ENCODE assay signal across 19 cellular contexts in genomic region chr16:26985100-26986065, GRCh38.
DNase-seq lines count a peak whose midpoint lies in the region; ATAC-seq, FAIRE-seq and TF ChIP-seq lines count a peak whose summit lies in the region.
"Had no signal": no experiment of that assay in that cellular context is flagged by ENCODE, and none has a peak within 500 bp of the region (broad histone marks: within the 10 kb centered on the region; RNA-seq: fewer than 3 reads in every experiment).

No MANE protein-coding gene starts in this region.

- FAIRE-seq in H1 (lab: Jason Lieb, UNC) = peak; percentile 85

- DNase-seq in GM12865 (ENCODE audit: low read depth) = peak; percentile 2
- peak; percentile 13 to 64 for DNase-seq in H1 (ENCODE audit: low read depth in 1 of 2, low spot score in 2 of 2)
- DNase-seq in mesenchymal stem cell = no peak
- no peak for DNase-seq in sciatic nerve (ENCODE audit: low spot score)
- DNase-seq: ACHN; CD4-positive, alpha-beta T cell; DMS79 treated with DMSO at 0.1 percent for 48 hours; GF-D8; MG63; NCI-H1092 treated with DMSO at 0.1 percent for 48 hours; NCI-H1694 treated with DMSO at 0.1 percent for 48 hours; NCI-H345; NCI-H69; Peyer's patch; SHP77 had no signal

- CTCF ChIA-PET in H1 (lab: Charles Lee; ENCODE audit: partially characterized antibody) = interaction anchor here (1.2 to 1.4 kb wide), 2 partner anchors 64 to 93 kb away, joined by 3 read pairs; no protein-coding TSS in a partner anchor

- H2BK12ac ChIP-seq in H1 (ENCODE audit: low read depth, low read length) = peak overlapping the region; percentile 45
- peak overlapping the region in 1 of 2 experiments; percentile 75 for H2BK12ac ChIP-seq in mesenchymal stem cell (ENCODE audit: low read length in 2 of 2)

- H4K91ac ChIP-seq in H1 (replicated peaks; ENCODE audit: insufficient read length, low read length) (peak overlapping the region; percentile 26), mesenchymal stem cell (ENCODE audit: low read length) (peak overlapping the region; percentile 36)

- H3K4me3 ChIP-seq in GM12865 (ENCODE audit: low read depth, low read length) (no peak overlapping the region), HUES64 (ENCODE audit: low read length) (no peak overlapping the region; the same call in 1 of the 2 replicates), H1 (ENCODE audit: extremely low read depth in 1 of 4, insufficient read depth in 2 of 4, low read depth in 3 of 4, low read length in 4 of 4) (peak overlapping the region in 2 of 4 experiments; percentile 14 to 40; a peak in 5 of 8 replicates), mesenchymal stem cell (ENCODE audit: insufficient read depth in 1 of 2, low read depth in 1 of 2, low read length in 2 of 2) (no peak overlapping the region)
- H3K4me3 ChIP-seq: HAP-1, MG63, Peyer's patch had no signal

- peak overlapping the region; percentile 5 for H3K56ac ChIP-seq in H1 (replicated peaks; ENCODE audit: insufficient read length, low read depth, low read length)

- H3K23ac ChIP-seq in H1 (ENCODE audit: insufficient read length) = no peak overlapping the region
- no peak overlapping the region for H3K23ac ChIP-seq in mesenchymal stem cell (ENCODE audit: low read length in 2 of 2)

- no peaks in the 10 kb centered on the region for H4K20me1 ChIP-seq in H1 (replicated peaks in 1 of 2; ENCODE audit: control insufficient read depth in 1 of 2, insufficient read depth in 2 of 2, low read length in 2 of 2)

- H3K18ac ChIP-seq in H1 (ENCODE audit: extremely low read depth, low read length) (peak overlapping the region; percentile 76), mesenchymal stem cell (ENCODE audit: low read depth in 1 of 2, low read length in 2 of 2) (peak overlapping the region in 1 of 2 experiments; percentile 18)

- ATAC-seq in HG02852 (IDR thresholded peaks at IDR 0.05; ENCODE audit: unreplicated experiment) = no peak
- no peak for ATAC-seq in sciatic nerve
- ATAC-seq in HG02970 (IDR thresholded peaks at IDR 0.05; ENCODE audit: low FRiP score, unreplicated experiment) = no peak

- no peak for TF ChIP-seq RAD21 in H1 (IDR thresholded peaks at IDR 0.05 in 1 of 2, conservative IDR thresholded peaks at IDR 0.05 in 1 of 2; ENCODE audit: low read depth in 2 of 2, low read length in 2 of 2)

- no peaks in the 10 kb centered on the region for H3K79me1 ChIP-seq in H1 (ENCODE audit: low read depth, low read length)
- H3K79me1 ChIP-seq in mesenchymal stem cell (replicated peaks; ENCODE audit: low read length, poor library complexity, severe bottlenecking) = no peaks in the 10 kb centered on the region

- H3K27ac ChIP-seq in HUES64 (ENCODE audit: low read depth, low read length) = peak overlapping the region; percentile 88
- H3K27ac ChIP-seq in H1 (ENCODE audit: low read depth, low read length) = peak overlapping the region; percentile 94
- no peak overlapping the region for H3K27ac ChIP-seq in mesenchymal stem cell (ENCODE audit: low read length, poor library complexity, severe bottlenecking)

- H2AK5ac ChIP-seq in H1 (ENCODE audit: low read depth, low read length) (peak overlapping the region; percentile 18; the same call in 1 of the 2 replicates), mesenchymal stem cell (ENCODE audit: low read length, severe bottlenecking) (no peak overlapping the region)

- H2AFZ ChIP-seq in H1 (ENCODE audit: low read length) (no peak overlapping the region), mesenchymal stem cell (ENCODE audit: low read depth, low read length) (no peak overlapping the region)

- H3K4ac ChIP-seq in H1 (replicated peaks; ENCODE audit: insufficient read length, low read depth, low read length) (peak overlapping the region; percentile 22), mesenchymal stem cell (ENCODE audit: low read depth in 1 of 2, low read length in 2 of 2) (peak overlapping the region in 1 of 2 experiments; percentile 55)

- 75% methylated on average over 17 of the region's 17 CpGs for WGBS in HUES64
- WGBS in H1 (ENCODE audit: extremely low coverage in 1 of 2, insufficient coverage in 1 of 2, insufficient read length in 1 of 2, insufficient replicate concordance in 2 of 2, low coverage in 1 of 2, low lambda C conversion rate in 2 of 2, missing lambda C conversion rate in 1 of 2), 2 experiments = 41% methylated on average over 17 of the region's 17 CpGs; no CpG with 5 or more reads in 1 of the 2 experiments
- WGBS in mesenchymal stem cell = 87% methylated on average over 17 of the region's 17 CpGs

- intact Hi-C loops in sciatic nerve (cut with DNase I) = no loop called here

- TF ChIP-seq POLR2A in H1 (IDR thresholded peaks at IDR 0.05; ENCODE audit: control extremely low read depth in 1 of 2, low read depth in 2 of 2, low read length in 2 of 2) = peak; percentile 41 to 49; a peak in 2 of 3 replicates

- H3K36me3 ChIP-seq in HUES64 (ENCODE audit: insufficient read depth, low read length) (no peaks in the 10 kb centered on the region), H1 (ENCODE audit: control insufficient read depth in 2 of 4, insufficient read depth in 4 of 4, low read length in 3 of 4) (no peaks in the 10 kb centered on the region), mesenchymal stem cell (ENCODE audit: control insufficient read depth in 1 of 2, insufficient read depth in 2 of 2, low read depth in 1 of 2, low read length in 2 of 2) (no peaks in the 10 kb centered on the region)
- H3K36me3 ChIP-seq: HAP-1, MG63, Peyer's patch had no signal

- H3K9me3 ChIP-seq in HUES64 (ENCODE audit: insufficient read depth, low read depth, low read length) (peaks cover 8% of the 10 kb centered on the region), H1 (ENCODE audit: insufficient read depth in 2 of 2, low read depth in 1 of 2, low read length in 1 of 2) (peaks cover 8 to 10% of the 10 kb centered on the region in 2 experiments; a peak in 3 of 4 replicates), mesenchymal stem cell (ENCODE audit: control insufficient read depth, low read length) (no peaks in the 10 kb centered on the region)
- H3K9me3 ChIP-seq: HAP-1, MG63, Peyer's patch had no signal

- H2BK120ac ChIP-seq in H1 (replicated peaks; ENCODE audit: low read depth, low read length) (peak overlapping the region; percentile 90), mesenchymal stem cell (ENCODE audit: low read depth, low read length) (no peak overlapping the region)

- H3K4me1 ChIP-seq in HUES64 (ENCODE audit: insufficient read depth, low read length) (peaks cover 20% of the 10 kb centered on the region), H1 (replicated peaks in 1 of 4; ENCODE audit: control insufficient read depth in 3 of 4, insufficient read depth in 4 of 4, low read length in 3 of 4) (peaks cover 2 to 26% (median 16%) of the 10 kb centered on the region in 4 experiments; a peak in 5 of 7 replicates), mesenchymal stem cell (ENCODE audit: control insufficient read depth, insufficient read depth, low read depth, low read length) (peaks cover 9% of the 10 kb centered on the region)
- H3K4me1 ChIP-seq: HAP-1, Peyer's patch had no signal

- H4K8ac ChIP-seq in H1 (ENCODE audit: extremely low read depth, insufficient read depth, low read length) = no peak overlapping the region; the same call in 1 of the 2 replicates
- no peak overlapping the region for H4K8ac ChIP-seq in mesenchymal stem cell (ENCODE audit: low read length)

- no peaks in the 10 kb centered on the region; the same call in 1 of the 2 replicates for H3K23me2 ChIP-seq in H1 (ENCODE audit: low read depth, low read length)

- no peak for TF ChIP-seq EP300 in H1 (IDR thresholded peaks at IDR 0.05; ENCODE audit: borderline replicate concordance in 1 of 2, low read depth in 2 of 2, low read length in 2 of 2)

- H3K27me3 ChIP-seq in HUES64 (ENCODE audit: insufficient read depth, low read length) (no peaks in the 10 kb centered on the region), H1 (replicated peaks in 1 of 4; ENCODE audit: control insufficient read depth in 3 of 4, extremely low read depth in 1 of 4, insufficient read depth in 3 of 4, low read length in 3 of 4) (no peaks in the 10 kb centered on the region), mesenchymal stem cell (ENCODE audit: control insufficient read depth in 1 of 2, insufficient read depth in 1 of 2, low read length in 2 of 2) (no peaks in the 10 kb centered on the region)
- H3K27me3 ChIP-seq: MG63, Peyer's patch had no signal

- H2BK5ac ChIP-seq in H1 (ENCODE audit: low read depth, low read length) (peak overlapping the region; percentile 62), mesenchymal stem cell (ENCODE audit: low read depth, low read length, poor library complexity, severe bottlenecking) (no peak overlapping the region)

- H3K14ac ChIP-seq in H1 (ENCODE audit: insufficient read length) = no peak overlapping the region
- H3K14ac ChIP-seq in mesenchymal stem cell (ENCODE audit: low read length in 2 of 2) = no peak overlapping the region

- TF ChIP-seq CTCF in GM12865 (IDR thresholded peaks at IDR 0.05; ENCODE audit: insufficient read depth, low read depth, low read length, missing control alignments) = no peak
- TF ChIP-seq CTCF in H1 (IDR thresholded peaks at IDR 0.05; ENCODE audit: control extremely low read depth in 1 of 3, insufficient read depth in 1 of 3, low read depth in 1 of 3, low read length in 3 of 3) = no peak

- no peaks in the 10 kb centered on the region for H3K79me2 ChIP-seq in H1 (ENCODE audit: control insufficient read depth in 1 of 2, insufficient read depth in 2 of 2, low read length in 2 of 2)

- no peak overlapping the region for H2BK15ac ChIP-seq in H1 (ENCODE audit: low read length)
- H2BK15ac ChIP-seq in mesenchymal stem cell (ENCODE audit: low read depth, poor library complexity, severe bottlenecking) = peak overlapping the region; percentile 26

- H3K9ac ChIP-seq in HUES64 (ENCODE audit: low read depth, low read length) (peak overlapping the region; percentile 55), H1 (replicated peaks in 1 of 4; ENCODE audit: extremely low read depth in 1 of 4, low read depth in 3 of 4, low read length in 3 of 4) (peak overlapping the region in 3 of 4 experiments; percentile 42 to 48 (median 45); a peak in 6 of 7 replicates), mesenchymal stem cell (ENCODE audit: low read length) (no peak overlapping the region)

- peak overlapping the region; percentile 82 for H2BK20ac ChIP-seq in H1 (ENCODE audit: low read length)

- H4K5ac ChIP-seq in H1 (ENCODE audit: insufficient read length, low read depth, low read length) = peak overlapping the region; percentile 85

- H3K4me2 ChIP-seq in H1 (ENCODE audit: insufficient read depth in 1 of 2, low read depth in 2 of 2, low read length in 2 of 2) (peak overlapping the region; percentile 55 to 63; a peak in 3 of 4 replicates), mesenchymal stem cell (ENCODE audit: low read length, poor library complexity, severe bottlenecking) (no peak overlapping the region)

- POLR2A ChIA-PET in H1 (lab: Charles Lee; ENCODE audit: partially characterized antibody) = interaction anchor here (0.9 to 1.0 kb wide), 2 partner anchors 19 to 168 kb away, joined by 3 to 7 read pairs; no protein-coding TSS in a partner anchor

TF ChIP-seq in H1, 55 proteins besides CTCF, POLR2A, EP300 and RAD21 (continues in another document):
- TF ChIP-seq POLR2AphosphoS5 (IDR thresholded peaks at IDR 0.05; ENCODE audit: low read depth, low read length) = peak; percentile 52; the same call in 1 of the 2 replicates
- no peak for TF ChIP-seq NRF1 (IDR thresholded peaks at IDR 0.05; ENCODE audit: low read depth, low read length)
- no peak for TF ChIP-seq TCF12 (IDR thresholded peaks at IDR 0.05; ENCODE audit: low read depth, low read length)
- TF ChIP-seq SAP30 (IDR thresholded peaks at IDR 0.05; ENCODE audit: insufficient read depth, insufficient replicate concordance, low read length) = no peak

Comparison
In these comparisons a context has a peak if more than half of its experiments do, and no peak if none do; other contexts are left out.
1. DNase-seq: peak in GM12865 (single experiment) and H1 (2 of 2); none in mesenchymal stem cell (single experiment) and sciatic nerve (single experiment).